Comparison of ENCODE assay signal across 8 cellular contexts in the genomic region with DNA sequence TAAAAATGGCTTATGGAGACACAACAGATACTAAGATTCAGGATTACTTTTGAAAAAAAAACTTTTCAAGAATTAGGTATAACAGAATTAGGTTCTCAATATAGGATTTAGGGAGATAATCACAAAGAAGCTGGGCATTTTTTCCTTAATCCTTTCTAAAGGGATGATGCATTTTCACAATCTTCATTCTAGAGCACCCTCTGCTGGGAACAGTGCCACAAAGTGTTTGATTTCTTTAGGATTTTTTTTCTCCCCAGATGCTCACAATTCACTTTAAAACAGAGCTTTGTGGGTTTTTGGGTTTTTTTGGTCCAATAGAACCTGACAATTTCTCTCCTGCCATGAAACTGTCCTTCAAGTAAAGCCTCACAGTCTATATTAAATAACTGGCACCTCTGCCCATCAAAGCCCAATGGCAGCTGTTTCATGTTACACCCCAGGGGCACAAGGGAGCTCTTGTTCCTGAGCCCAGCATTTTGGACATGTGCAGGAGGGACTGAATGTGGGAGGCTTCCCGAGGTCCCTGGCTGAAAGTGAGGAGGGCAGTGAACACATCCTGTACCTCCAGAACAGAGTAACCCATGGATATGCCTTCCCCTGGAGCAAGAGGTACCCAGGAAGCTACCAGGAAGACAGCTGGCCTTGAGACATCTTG. TPM values are rescaled to one million over a fixed set of nuclear protein-coding genes. Genes with fewer than 3 reads are reported as not detected.
A peak's percentile ranks its signal among the peaks of the same experiment; 100 is the strongest.
DNase-seq lines count a peak whose midpoint lies in the region; ATAC-seq, FAIRE-seq and TF ChIP-seq lines count a peak whose summit lies in the region.

No MANE protein-coding gene starts in this region.

- peaks cover 67 to 97% (median 85%) of the 10 kb centered on the region in 11 experiments for H3K36me3 ChIP-seq in BLaER1 treated with 17β-estradiol and CSF1 and Interleukin-3, amounts not matched to agents 10 nM and 100 nM
- peaks cover 4 to 6% of the 10 kb centered on the region in 2 experiments; a peak in 3 of 4 replicates for H3K36me3 ChIP-seq in GM12878 (ENCODE audit: control insufficient read depth in 2 of 2, insufficient read depth in 2 of 2, low read length in 1 of 2)

- intact Hi-C loops in GM12878 (cut with micrococcal nuclease; ENCODE audit: unreplicated experiment), result loop anchor here (5.0 kb wide), 1 partner anchor 276 kb away; no protein-coding TSS in a partner anchor

- 33% methylated on average over 1 of the region's 1 CpG for WGBS in GM12878 (ENCODE audit: insufficient coverage, insufficient replicate concordance, low lambda C conversion rate, missing lambda C conversion rate)

- peak; percentile 61 for DNase-seq in M059J (ENCODE audit: low read depth)
- DNase-seq in GM12878 (ENCODE audit: low read depth, low spot score), result no peak
- peak; percentile 62 for DNase-seq in midbrain (lab: John Stamatoyannopoulos, UW)
- no peak for DNase-seq in DMS153 treated with DMSO at 0.1 percent for 48 hours (lab: John Stamatoyannopoulos, UW; ENCODE audit: unreplicated experiment)
- DNase-seq in GM20000 (ENCODE audit: low spot score), result no peak

- no peak overlapping the region for H3K4me3 ChIP-seq in BLaER1 treated with 17β-estradiol and CSF1 and Interleukin-3, amounts not matched to agents 10 nM and 100 nM
- H3K4me3 ChIP-seq in GM12878, result no peak overlapping the region

- no peak for TF ChIP-seq POLR2A in GM12878 (IDR thresholded peaks at IDR 0.05; ENCODE audit: low read depth, low read length)

- BruUV-seq in GM12878 (replicated peaks; lab: Mats Ljungman, UMichigan), result no TSS peak

- H3K27ac ChIP-seq in BLaER1 treated with 17β-estradiol and CSF1 and Interleukin-3, amounts not matched to agents 10 nM and 100 nM, result peak overlapping the region in 6 of 11 experiments; percentile 17 to 61 (median 37); a peak in 9 of 22 replicates
- no peak overlapping the region for H3K27ac ChIP-seq in GM12878 (ENCODE audit: control insufficient read depth, insufficient read depth)

- peak in 2 of 3 experiments; percentile 4 to 21; a peak in 1 of 6 replicates for TF ChIP-seq CTCF in GM12878 (IDR thresholded peaks at IDR 0.05 in 2 of 3, conservative IDR thresholded peaks at IDR 0.05 in 1 of 3; ENCODE audit: control insufficient read depth in 2 of 3, extremely low read depth in 1 of 3, insufficient read depth in 1 of 3, low read depth in 3 of 3, low read length in 3 of 3)
- TF ChIP-seq CTCF in GM20000 (IDR thresholded peaks at IDR 0.05; ENCODE audit: extremely low read depth, missing control alignments), result no peak

- in situ Hi-C loops in GM12878 (cut with MboI), result no loop called here

- H3K27me3 ChIP-seq in BLaER1 treated with 17β-estradiol and CSF1 and Interleukin-3, amounts not matched to agents 10 nM and 100 nM, result no peaks in the 10 kb centered on the region
- no peaks in the 10 kb centered on the region for H3K27me3 ChIP-seq in GM12878 (replicated peaks in 1 of 2; ENCODE audit: control insufficient read depth in 2 of 2, insufficient read depth in 2 of 2, low read length in 1 of 2)

- peaks cover 0 to 9% (median 0%) of the 10 kb centered on the region in 11 experiments; a peak in 3 of 22 replicates for H3K9me3 ChIP-seq in BLaER1 treated with 17β-estradiol and CSF1 and Interleukin-3, amounts not matched to agents 10 nM and 100 nM (replicated peaks in 1 of 11)
- H3K9me3 ChIP-seq in GM12878 (replicated peaks; ENCODE audit: control insufficient read depth, insufficient read depth, low read length), result no peaks in the 10 kb centered on the region

- ATAC-seq in GM12878 (no peak), HG03469 (IDR thresholded peaks at IDR 0.05; ENCODE audit: unreplicated experiment) (no peak), HG03565 (IDR thresholded peaks at IDR 0.05; ENCODE audit: unreplicated experiment) (no peak)

- no peak for TF ChIP-seq EP300 in GM12878 (IDR thresholded peaks at IDR 0.05; ENCODE audit: borderline replicate concordance in 1 of 2, control insufficient read depth in 1 of 2, low read depth in 2 of 2, low read length in 2 of 2)

- CTCF ChIA-PET in GM12878 (lab: Yijun Ruan, JAX), result interaction anchor here (0.6 to 1.3 kb wide), 3 partner anchors 9 to 267 kb away, joined by 3 to 8 read pairs (median 3); no protein-coding TSS in a partner anchor

- no peak overlapping the region for H2AFZ ChIP-seq in GM12878 (ENCODE audit: control insufficient read depth, low read depth, low read length)

- TF ChIP-seq RAD21 in GM12878 (IDR thresholded peaks at IDR 0.05; ENCODE audit: insufficient read depth, low read depth, low read length), result peak; percentile 24; the same call in 1 of the 2 replicates

- POLR2A ChIA-PET in GM12878 (lab: Charles Lee), result no interaction called here

- RAD21 ChIA-PET in GM12878 (lab: Charles Lee; ENCODE audit: unreplicated experiment), result interaction anchor here (2.5 kb wide), 1 partner anchor 275 kb away, joined by 12 read pairs; no protein-coding TSS in a partner anchor

- FAIRE-seq in GM12878 (lab: Jason Lieb, UNC), result no peak

- H3K79me2 ChIP-seq in GM12878 (ENCODE audit: control insufficient read depth, insufficient read depth, low read length), result no peaks in the 10 kb centered on the region

- peaks cover 18 to 32% (median 24%) of the 10 kb centered on the region in 10 experiments for H3K4me1 ChIP-seq in BLaER1 treated with 17β-estradiol and CSF1 and Interleukin-3, amounts not matched to agents 10 nM and 100 nM
- H3K4me1 ChIP-seq in GM12878 (ENCODE audit: control insufficient read depth, insufficient read depth, low read length), result no peaks in the 10 kb centered on the region

- peaks cover 0 to 21% (median 7%) of the 10 kb centered on the region in 11 experiments; a peak in 11 of 22 replicates for H4K20me1 ChIP-seq in BLaER1 treated with 17β-estradiol and CSF1 and Interleukin-3, amounts not matched to agents 10 nM and 100 nM
- no peaks in the 10 kb centered on the region for H4K20me1 ChIP-seq in GM12878 (ENCODE audit: control insufficient read depth, insufficient read depth)

- SMC1A ChIA-PET in GM12878 (lab: Charles Lee; ENCODE audit: uncharacterized antibody, unreplicated experiment), result interaction anchor here (0.7 to 0.9 kb wide), 2 partner anchors 13 to 275 kb away, joined by 3 read pairs; no protein-coding TSS in a partner anchor

- H3K9ac ChIP-seq in BLaER1 treated with 17β-estradiol and CSF1 and Interleukin-3, amounts not matched to agents 10 nM and 100 nM, result peak overlapping the region in 2 of 11 experiments; percentile 6 to 32; a peak in 2 of 22 replicates
- no peak overlapping the region for H3K9ac ChIP-seq in GM12878 (ENCODE audit: control insufficient read depth, insufficient read depth, low read length)

- H3K4me2 ChIP-seq in BLaER1 treated with 17β-estradiol and CSF1 and Interleukin-3, amounts not matched to agents 10 nM and 100 nM, result peak overlapping the region; percentile 32 to 74 (median 52); a peak in 19 of 22 replicates
- H3K4me2 ChIP-seq in GM12878 (ENCODE audit: control insufficient read depth, insufficient read depth), result no peak overlapping the region

TF ChIP-seq in GM12878, 131 proteins besides CTCF, POLR2A, EP300 and RAD21:
- no peak for TF ChIP-seq NFIC (IDR thresholded peaks at IDR 0.05; ENCODE audit: low read depth, low read length)
TF ChIP-seq in GM12878: peak in this region for 0.

RNA-seq across cellular contexts. Expression of gene PREP, which starts 39.7 kb away (rescaled TPM):
- 16.8 and 28.1 TPM in 2 replicates for total RNA-seq in M059J (2014; rRNA removed; shearing (Covaris generic))
- total RNA-seq in GM12878 (2013; cell fraction: nucleolus; rRNA removed), result 41.2 and 42.9 TPM in 2 replicates
- total RNA-seq in GM12878 (2014; rRNA removed), result 12.0 and 12.4 TPM in 2 replicates
- 14.3 and 14.7 TPM in 2 replicates for total RNA-seq in GM12878 (2014; rRNA removed; fragmentation: Illumina TruSeq; extraction: Trizol)
- 24.7 and 26.2 TPM in 2 replicates for total RNA-seq in GM12878 (2021)
- polyA plus RNA-seq in GM12878 (2011; ENCODE audit: low read depth), result 15.4 TPM
- 21.7 and 22.0 TPM in 2 replicates for polyA plus RNA-seq in GM12878 (2011; rRNA removed)
- polyA plus RNA-seq in GM12878 (2011; cell fraction: cytosol; rRNA removed), result 16.9 and 24.2 TPM in 2 replicates
- polyA plus RNA-seq in GM12878 (2011; cell fraction: nucleus; rRNA removed), result 31.2 and 49.7 TPM in 2 replicates
- 16.3 and 22.0 TPM in 2 replicates for polyA plus RNA-seq in GM12878 (2012)
- 23.8 and 27.8 TPM in 2 replicates for polyA plus RNA-seq in GM12878 (2014; fragmentation: Illumina TruSeq; extraction: Trizol)
- 1 to 10 TPM; 6.5 to 9.9 TPM for polyA plus RNA-seq in GM12878 (2014; fragmentation: Nextera tagmentation; extraction: Ambion mirVana)
- polyA plus RNA-seq in GM12878 (2014; rRNA removed), result 10.2 and 13.3 TPM in 2 replicates
- polyA plus RNA-seq in GM12878 (2016; fragmentation: Nextera tagmentation; extraction: Ambion mirVana), result 10 to 100 TPM; 27.0 to 33.6 TPM
- 29.8 and 34.0 TPM in 2 replicates for polyA minus RNA-seq in GM12878 (2011; rRNA and poly(A)+ RNA removed)
- 11.2 and 13.8 TPM in 2 replicates for polyA minus RNA-seq in GM12878 (2011; cell fraction: cytosol; rRNA and poly(A)+ RNA removed)
- 21.2 and 35.5 TPM in 2 replicates for polyA minus RNA-seq in GM12878 (2011; cell fraction: nucleus; rRNA and poly(A)+ RNA removed)

Comparison
In these comparisons a context has a peak if more than half of its experiments do, and no peak if none do; other contexts are left out.
1. DNase-seq: peak in M059J (single experiment) and midbrain (single experiment); none in GM12878 (single experiment), DMS153 treated with DMSO at 0.1 percent for 48 hours (single experiment) and GM20000 (single experiment).